In the genomic region with DNA sequence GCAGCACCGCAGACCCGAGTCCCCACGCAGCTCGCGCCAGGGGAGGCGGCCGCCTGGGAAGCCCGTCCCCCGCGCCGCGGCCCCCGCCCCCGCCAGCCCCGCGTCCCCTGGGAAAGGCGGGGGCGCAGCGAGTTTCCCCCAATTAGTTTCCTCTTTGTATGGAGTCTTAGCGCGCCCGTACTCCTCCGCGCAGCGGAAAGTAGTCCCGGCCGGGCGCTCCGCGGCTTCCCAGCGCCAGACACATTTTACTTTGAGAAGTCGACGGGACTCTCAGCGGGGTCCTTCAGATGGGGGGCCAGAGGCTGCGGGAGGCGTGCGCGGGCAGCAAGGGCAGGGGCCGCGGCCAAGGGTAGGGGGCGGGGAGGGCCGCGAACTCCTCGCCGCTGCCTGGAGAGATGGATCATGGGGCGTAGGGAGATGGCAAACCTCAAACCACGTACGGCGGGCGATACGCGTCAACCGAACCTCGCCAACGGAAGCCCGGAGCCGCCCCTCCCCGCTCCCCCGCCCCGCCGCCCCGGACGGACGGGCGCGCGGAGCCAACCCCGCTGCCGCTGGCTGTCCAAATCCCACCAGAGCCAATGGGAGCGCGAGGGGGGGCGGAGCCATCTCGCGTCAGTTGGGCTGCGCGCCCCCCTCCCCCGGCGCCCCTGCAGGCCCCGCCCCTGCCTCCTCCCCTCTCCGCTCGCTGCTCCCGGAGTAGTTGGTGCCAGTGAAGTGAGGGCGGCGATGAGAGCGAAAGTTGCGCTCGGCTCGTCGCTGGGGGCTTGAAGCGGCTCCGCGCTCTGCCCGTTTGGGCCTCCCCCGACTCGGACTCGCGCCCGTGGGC, we compare ENCODE assay signal across 1 cellular context.
TF ChIP-seq lines count a peak whose summit lies in the region.

Gene RCOR1 (plus strand): TSS at position 706 of the 829 bp plus-strand sequence. CDS start 238 bp downstream, outside the sequence.

TF ChIP-seq in GM12878, 131 proteins besides CTCF, POLR2A, EP300 and RAD21 (continued from another document and continues in another):
- TF ChIP-seq, protein P1, sequence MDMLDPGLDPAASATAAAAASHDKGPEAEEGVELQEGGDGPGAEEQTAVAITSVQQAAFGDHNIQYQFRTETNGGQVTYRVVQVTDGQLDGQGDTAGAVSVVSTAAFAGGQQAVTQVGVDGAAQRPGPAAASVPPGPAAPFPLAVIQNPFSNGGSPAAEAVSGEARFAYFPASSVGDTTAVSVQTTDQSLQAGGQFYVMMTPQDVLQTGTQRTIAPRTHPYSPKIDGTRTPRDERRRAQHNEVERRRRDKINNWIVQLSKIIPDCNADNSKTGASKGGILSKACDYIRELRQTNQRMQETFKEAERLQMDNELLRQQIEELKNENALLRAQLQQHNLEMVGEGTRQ (IDR thresholded peaks at IDR 0.05; ENCODE audit: borderline replicate concordance, low read depth, low read length): no peak
- TF ChIP-seq MTA3 (IDR thresholded peaks at IDR 0.05; ENCODE audit: borderline replicate concordance, low read length) (no peak), IRF4 (IDR thresholded peaks at IDR 0.05; ENCODE audit: low read depth, low read length) (no peak), SUZ12 (IDR thresholded peaks at IDR 0.05; ENCODE audit: unreplicated experiment) (no peak), EGR1 (IDR thresholded peaks at IDR 0.05; ENCODE audit: borderline replicate concordance in 1 of 2, low read depth in 2 of 2, low read length in 2 of 2) (peak in 1 of 2 experiments; percentile 98; a peak in 2 of 3 replicates), ZBED1 (IDR thresholded peaks at IDR 0.05; ENCODE audit: borderline replicate concordance) (0 out of 2 replicates have a peak, but pooled peaks have one; percentile 50), RB1 (IDR thresholded peaks at IDR 0.05; ENCODE audit: borderline replicate concordance) (peak; percentile 92; the same call in 1 of the 2 replicates), SRF (IDR thresholded peaks at IDR 0.05; ENCODE audit: low read depth in 2 of 2, low read length in 2 of 2) (0 out of 4 replicates have a peak, but pooled peaks of 1 of the 2 experiments have one; percentile 33), ZBTB40 (IDR thresholded peaks at IDR 0.05; ENCODE audit: borderline replicate concordance) (no peak; the same call in 1 of the 2 replicates), KLF5 (IDR thresholded peaks at IDR 0.05; ENCODE audit: partially characterized antibody) (no peak), CEBPB (IDR thresholded peaks at IDR 0.05; ENCODE audit: borderline replicate concordance in 1 of 2, low read depth in 2 of 2, low read length in 2 of 2) (no peak), NFIC (IDR thresholded peaks at IDR 0.05; ENCODE audit: low read depth, low read length) (no peak; the same call in 1 of the 2 replicates), TCF12 (IDR thresholded peaks at IDR 0.05; ENCODE audit: low read depth, low read length) (0 out of 2 replicates have a peak, but pooled peaks have one; percentile 57), ZSCAN29 (IDR thresholded peaks at IDR 0.05) (no peak), E2F4 (IDR thresholded peaks at IDR 0.05; ENCODE audit: low read depth, low read length) (no peak), CREM (IDR thresholded peaks at IDR 0.05; ENCODE audit: low read depth) (peak; percentile 79), NR2F1 (conservative IDR thresholded peaks at IDR 0.05) (peak; percentile 72), CBFB (IDR thresholded peaks at IDR 0.05; ENCODE audit: low read depth) (peak; percentile 72), ATF3 (IDR thresholded peaks at IDR 0.05; ENCODE audit: borderline replicate concordance, extremely low read depth, low read depth, low read length) (no peak), SUPT20H (IDR thresholded peaks at IDR 0.05; ENCODE audit: borderline replicate concordance, control insufficient read depth, low read depth, low read length) (no peak), HDAC2 (IDR thresholded peaks at IDR 0.05) (no peak), ZNF592 (IDR thresholded peaks at IDR 0.05) (no peak), FOS (IDR thresholded peaks at IDR 0.05; ENCODE audit: borderline replicate concordance, extremely low read depth, insufficient read length) (no peak), JUND (IDR thresholded peaks at IDR 0.05; ENCODE audit: low read depth, low read length) (no peak), IRF3 (IDR thresholded peaks at IDR 0.05) (no peak), NKRF (conservative IDR thresholded peaks at IDR 0.05) (0 out of 2 replicates have a peak, but pooled peaks have one; percentile 38), SPI1 (IDR thresholded peaks at IDR 0.05; ENCODE audit: borderline replicate concordance, insufficient read depth, low read depth, low read length) (no peak), CHD2 (IDR thresholded peaks at IDR 0.05; ENCODE audit: borderline replicate concordance, low read depth, low read length) (peak; percentile 91), LARP7 (IDR thresholded peaks at IDR 0.05) (no peak), MLLT1 (IDR thresholded peaks at IDR 0.05) (peak; percentile 89), TAF1 (IDR thresholded peaks at IDR 0.05; ENCODE audit: borderline replicate concordance, low read depth, low read length) (peak; percentile 92), NRF1 (conservative IDR thresholded peaks at IDR 0.05; ENCODE audit: low read depth, low read length) (no peak), PAX5 (IDR thresholded peaks at IDR 0.05; ENCODE audit: borderline replicate concordance, low read depth, low read length) (no peak), EED (IDR thresholded peaks at IDR 0.05; ENCODE audit: low read depth) (peak; percentile 75), POLR2AphosphoS2 (IDR thresholded peaks at IDR 0.05; ENCODE audit: low read depth, low read length) (peak; percentile 80; the same call in 1 of the 2 replicates), MYB (IDR thresholded peaks at IDR 0.05; ENCODE audit: borderline replicate concordance, low read depth, low read length) (no peak), TBL1XR1 (IDR thresholded peaks at IDR 0.05; ENCODE audit: low read depth, low read length) (peak; percentile 55; the same call in 1 of the 2 replicates)
- TF ChIP-seq, protein P2, sequence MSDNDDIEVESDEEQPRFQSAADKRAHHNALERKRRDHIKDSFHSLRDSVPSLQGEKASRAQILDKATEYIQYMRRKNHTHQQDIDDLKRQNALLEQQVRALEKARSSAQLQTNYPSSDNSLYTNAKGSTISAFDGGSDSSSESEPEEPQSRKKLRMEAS (IDR thresholded peaks at IDR 0.05; ENCODE audit: low read depth, low read length): no peak
- TF ChIP-seq, protein P3, sequence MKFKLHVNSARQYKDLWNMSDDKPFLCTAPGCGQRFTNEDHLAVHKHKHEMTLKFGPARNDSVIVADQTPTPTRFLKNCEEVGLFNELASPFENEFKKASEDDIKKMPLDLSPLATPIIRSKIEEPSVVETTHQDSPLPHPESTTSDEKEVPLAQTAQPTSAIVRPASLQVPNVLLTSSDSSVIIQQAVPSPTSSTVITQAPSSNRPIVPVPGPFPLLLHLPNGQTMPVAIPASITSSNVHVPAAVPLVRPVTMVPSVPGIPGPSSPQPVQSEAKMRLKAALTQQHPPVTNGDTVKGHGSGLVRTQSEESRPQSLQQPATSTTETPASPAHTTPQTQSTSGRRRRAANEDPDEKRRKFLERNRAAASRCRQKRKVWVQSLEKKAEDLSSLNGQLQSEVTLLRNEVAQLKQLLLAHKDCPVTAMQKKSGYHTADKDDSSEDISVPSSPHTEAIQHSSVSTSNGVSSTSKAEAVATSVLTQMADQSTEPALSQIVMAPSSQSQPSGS (IDR thresholded peaks at IDR 0.05; ENCODE audit: low read length): no peak
